1 cellular context compared by ENCODE assay signal in the genomic region with DNA sequence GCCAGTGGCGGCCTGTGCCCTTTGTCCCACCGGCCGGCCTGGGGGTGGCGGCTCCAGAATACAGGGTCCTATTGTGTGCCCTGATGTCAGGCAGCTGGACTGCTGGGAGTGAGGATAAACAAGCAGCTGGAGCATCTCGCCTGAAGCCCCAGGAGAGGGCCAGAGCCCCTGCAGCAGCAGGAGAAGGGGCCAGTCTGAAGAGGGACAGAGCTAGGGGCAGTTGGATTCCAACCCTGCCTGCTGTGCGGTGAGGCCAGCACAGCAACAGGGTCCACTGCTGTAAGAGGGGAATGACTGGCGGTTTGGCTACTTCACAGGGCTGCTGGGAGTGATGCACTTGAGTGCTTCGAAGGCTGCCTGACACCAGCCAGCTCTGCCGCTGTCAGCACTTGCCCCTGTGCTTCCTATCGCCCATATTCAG.
TF ChIP-seq lines count a peak whose summit lies in the region.

No MANE protein-coding gene starts in this region.

TF ChIP-seq in HepG2, 621 proteins besides CTCF, POLR2A, EP300 and RAD21 (continued from another document):
- TF ChIP-seq, protein P1, sequence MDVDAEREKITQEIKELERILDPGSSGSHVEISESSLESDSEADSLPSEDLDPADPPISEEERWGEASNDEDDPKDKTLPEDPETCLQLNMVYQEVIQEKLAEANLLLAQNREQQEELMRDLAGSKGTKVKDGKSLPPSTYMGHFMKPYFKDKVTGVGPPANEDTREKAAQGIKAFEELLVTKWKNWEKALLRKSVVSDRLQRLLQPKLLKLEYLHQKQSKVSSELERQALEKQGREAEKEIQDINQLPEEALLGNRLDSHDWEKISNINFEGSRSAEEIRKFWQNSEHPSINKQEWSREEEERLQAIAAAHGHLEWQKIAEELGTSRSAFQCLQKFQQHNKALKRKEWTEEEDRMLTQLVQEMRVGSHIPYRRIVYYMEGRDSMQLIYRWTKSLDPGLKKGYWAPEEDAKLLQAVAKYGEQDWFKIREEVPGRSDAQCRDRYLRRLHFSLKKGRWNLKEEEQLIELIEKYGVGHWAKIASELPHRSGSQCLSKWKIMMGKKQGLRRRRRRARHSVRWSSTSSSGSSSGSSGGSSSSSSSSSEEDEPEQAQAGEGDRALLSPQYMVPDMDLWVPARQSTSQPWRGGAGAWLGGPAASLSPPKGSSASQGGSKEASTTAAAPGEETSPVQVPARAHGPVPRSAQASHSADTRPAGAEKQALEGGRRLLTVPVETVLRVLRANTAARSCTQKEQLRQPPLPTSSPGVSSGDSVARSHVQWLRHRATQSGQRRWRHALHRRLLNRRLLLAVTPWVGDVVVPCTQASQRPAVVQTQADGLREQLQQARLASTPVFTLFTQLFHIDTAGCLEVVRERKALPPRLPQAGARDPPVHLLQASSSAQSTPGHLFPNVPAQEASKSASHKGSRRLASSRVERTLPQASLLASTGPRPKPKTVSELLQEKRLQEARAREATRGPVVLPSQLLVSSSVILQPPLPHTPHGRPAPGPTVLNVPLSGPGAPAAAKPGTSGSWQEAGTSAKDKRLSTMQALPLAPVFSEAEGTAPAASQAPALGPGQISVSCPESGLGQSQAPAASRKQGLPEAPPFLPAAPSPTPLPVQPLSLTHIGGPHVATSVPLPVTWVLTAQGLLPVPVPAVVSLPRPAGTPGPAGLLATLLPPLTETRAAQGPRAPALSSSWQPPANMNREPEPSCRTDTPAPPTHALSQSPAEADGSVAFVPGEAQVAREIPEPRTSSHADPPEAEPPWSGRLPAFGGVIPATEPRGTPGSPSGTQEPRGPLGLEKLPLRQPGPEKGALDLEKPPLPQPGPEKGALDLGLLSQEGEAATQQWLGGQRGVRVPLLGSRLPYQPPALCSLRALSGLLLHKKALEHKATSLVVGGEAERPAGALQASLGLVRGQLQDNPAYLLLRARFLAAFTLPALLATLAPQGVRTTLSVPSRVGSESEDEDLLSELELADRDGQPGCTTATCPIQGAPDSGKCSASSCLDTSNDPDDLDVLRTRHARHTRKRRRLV (CRISPR knock-in tag; IDR thresholded peaks at IDR 0.05) = no peak
- TF ChIP-seq ZNF589 (CRISPR knock-in tag; conservative IDR thresholded peaks at IDR 0.05) (no peak), ZNF788 (CRISPR knock-in tag; IDR thresholded peaks at IDR 0.05; ENCODE audit: borderline replicate concordance) (no peak), ELF4 (CRISPR knock-in tag; IDR thresholded peaks at IDR 0.05; ENCODE audit: borderline replicate concordance) (no peak), ZNF562 (CRISPR knock-in tag; IDR thresholded peaks at IDR 0.05; ENCODE audit: borderline replicate concordance) (no peak), TBP (CRISPR knock-in tag; IDR thresholded peaks at IDR 0.05) (no peak)
